Comparison of ENCODE assay signal across 1 cellular context in the genomic region with DNA sequence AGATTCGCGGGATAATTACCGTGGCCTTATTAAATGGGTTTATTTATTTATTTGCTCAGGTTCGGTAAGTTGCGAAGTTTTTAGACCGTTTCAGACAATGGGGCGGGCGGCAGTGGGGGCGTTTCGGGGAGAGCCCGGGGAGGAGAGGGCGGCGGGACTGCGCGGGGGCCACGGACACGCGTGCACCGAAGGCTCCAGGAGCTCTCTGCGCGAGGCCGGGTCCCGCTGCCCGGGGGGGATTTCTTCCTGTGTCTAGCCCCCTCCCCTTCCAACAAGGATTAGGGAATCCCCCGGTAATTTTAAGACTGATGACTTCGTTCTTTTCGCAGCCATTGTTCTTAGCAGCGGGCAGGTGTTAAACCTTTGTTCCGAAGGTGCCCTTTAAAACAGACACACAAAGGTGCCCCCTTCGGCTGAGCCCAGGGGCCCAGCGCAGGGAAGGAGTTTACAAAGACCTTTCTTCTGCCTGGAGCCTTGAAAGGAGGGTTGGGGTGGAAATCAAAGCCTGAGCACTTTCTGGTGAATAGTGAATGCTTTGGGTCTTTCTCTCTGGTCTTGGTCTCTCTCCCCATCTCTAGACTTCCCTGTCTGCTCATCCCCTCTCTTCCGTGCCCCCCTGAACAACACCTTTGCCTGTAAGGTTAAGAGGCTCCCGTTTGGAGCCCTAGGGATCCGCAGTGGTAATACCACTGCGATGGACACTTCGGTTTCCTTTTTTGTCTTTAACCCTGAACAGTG.
TF ChIP-seq lines count a peak whose summit lies in the region.

No MANE protein-coding gene starts in this region.

TF ChIP-seq in K562, 482 proteins besides CTCF, POLR2A, EP300 and RAD21 (continued from another document):
- TF ChIP-seq, protein P1, sequence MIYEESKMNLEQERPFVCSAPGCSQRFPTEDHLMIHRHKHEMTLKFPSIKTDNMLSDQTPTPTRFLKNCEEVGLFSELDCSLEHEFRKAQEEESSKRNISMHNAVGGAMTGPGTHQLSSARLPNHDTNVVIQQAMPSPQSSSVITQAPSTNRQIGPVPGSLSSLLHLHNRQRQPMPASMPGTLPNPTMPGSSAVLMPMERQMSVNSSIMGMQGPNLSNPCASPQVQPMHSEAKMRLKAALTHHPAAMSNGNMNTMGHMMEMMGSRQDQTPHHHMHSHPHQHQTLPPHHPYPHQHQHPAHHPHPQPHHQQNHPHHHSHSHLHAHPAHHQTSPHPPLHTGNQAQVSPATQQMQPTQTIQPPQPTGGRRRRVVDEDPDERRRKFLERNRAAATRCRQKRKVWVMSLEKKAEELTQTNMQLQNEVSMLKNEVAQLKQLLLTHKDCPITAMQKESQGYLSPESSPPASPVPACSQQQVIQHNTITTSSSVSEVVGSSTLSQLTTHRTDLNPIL (CRISPR knock-in tag; IDR thresholded peaks at IDR 0.05): no peak
- TF ChIP-seq, protein P2, sequence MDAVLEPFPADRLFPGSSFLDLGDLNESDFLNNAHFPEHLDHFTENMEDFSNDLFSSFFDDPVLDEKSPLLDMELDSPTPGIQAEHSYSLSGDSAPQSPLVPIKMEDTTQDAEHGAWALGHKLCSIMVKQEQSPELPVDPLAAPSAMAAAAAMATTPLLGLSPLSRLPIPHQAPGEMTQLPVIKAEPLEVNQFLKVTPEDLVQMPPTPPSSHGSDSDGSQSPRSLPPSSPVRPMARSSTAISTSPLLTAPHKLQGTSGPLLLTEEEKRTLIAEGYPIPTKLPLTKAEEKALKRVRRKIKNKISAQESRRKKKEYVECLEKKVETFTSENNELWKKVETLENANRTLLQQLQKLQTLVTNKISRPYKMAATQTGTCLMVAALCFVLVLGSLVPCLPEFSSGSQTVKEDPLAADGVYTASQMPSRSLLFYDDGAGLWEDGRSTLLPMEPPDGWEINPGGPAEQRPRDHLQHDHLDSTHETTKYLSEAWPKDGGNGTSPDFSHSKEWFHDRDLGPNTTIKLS (IDR thresholded peaks at IDR 0.05; ENCODE audit: borderline replicate concordance, low read depth): no peak
- no peak for TF ChIP-seq FOSL1 (tag; conservative IDR thresholded peaks at IDR 0.05)
- no peak for TF ChIP-seq LCOR (CRISPR knock-in tag; IDR thresholded peaks at IDR 0.05)
- TF ChIP-seq SIX5 (IDR thresholded peaks at IDR 0.05; ENCODE audit: borderline replicate concordance in 1 of 2, insufficient read depth in 1 of 2, low read depth in 1 of 2, low read length in 2 of 2): no peak
- TF ChIP-seq, protein P3, sequence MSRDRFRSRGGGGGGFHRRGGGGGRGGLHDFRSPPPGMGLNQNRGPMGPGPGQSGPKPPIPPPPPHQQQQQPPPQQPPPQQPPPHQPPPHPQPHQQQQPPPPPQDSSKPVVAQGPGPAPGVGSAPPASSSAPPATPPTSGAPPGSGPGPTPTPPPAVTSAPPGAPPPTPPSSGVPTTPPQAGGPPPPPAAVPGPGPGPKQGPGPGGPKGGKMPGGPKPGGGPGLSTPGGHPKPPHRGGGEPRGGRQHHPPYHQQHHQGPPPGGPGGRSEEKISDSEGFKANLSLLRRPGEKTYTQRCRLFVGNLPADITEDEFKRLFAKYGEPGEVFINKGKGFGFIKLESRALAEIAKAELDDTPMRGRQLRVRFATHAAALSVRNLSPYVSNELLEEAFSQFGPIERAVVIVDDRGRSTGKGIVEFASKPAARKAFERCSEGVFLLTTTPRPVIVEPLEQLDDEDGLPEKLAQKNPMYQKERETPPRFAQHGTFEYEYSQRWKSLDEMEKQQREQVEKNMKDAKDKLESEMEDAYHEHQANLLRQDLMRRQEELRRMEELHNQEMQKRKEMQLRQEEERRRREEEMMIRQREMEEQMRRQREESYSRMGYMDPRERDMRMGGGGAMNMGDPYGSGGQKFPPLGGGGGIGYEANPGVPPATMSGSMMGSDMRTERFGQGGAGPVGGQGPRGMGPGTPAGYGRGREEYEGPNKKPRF (IDR thresholded peaks at IDR 0.05; ENCODE audit: low read depth, low read length): no peak
- TF ChIP-seq DACH1 (IDR thresholded peaks at IDR 0.05; ENCODE audit: partially characterized antibody): no peak
- no peak for TF ChIP-seq MAZ (CRISPR knock-in tag; conservative IDR thresholded peaks at IDR 0.05 in 1 of 2, IDR thresholded peaks at IDR 0.05 in 1 of 2)
- no peak for TF ChIP-seq NRF1 (conservative IDR thresholded peaks at IDR 0.05 in 1 of 2, IDR thresholded peaks at IDR 0.05 in 1 of 2)
- TF ChIP-seq, protein P4, sequence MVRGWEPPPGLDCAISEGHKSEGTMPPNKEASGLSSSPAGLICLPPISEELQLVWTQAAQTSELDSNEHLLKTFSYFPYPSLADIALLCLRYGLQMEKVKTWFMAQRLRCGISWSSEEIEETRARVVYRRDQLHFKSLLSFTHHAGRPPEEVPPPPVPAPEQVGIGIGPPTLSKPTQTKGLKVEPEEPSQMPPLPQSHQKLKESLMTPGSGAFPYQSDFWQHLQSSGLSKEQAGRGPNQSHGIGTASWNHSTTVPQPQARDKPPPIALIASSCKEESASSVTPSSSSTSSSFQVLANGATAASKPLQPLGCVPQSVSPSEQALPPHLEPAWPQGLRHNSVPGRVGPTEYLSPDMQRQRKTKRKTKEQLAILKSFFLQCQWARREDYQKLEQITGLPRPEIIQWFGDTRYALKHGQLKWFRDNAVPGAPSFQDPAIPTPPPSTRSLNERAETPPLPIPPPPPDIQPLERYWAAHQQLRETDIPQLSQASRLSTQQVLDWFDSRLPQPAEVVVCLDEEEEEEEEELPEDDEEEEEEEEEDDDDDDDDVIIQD (CRISPR knock-in tag; IDR thresholded peaks at IDR 0.05): no peak
- TF ChIP-seq HDGF (IDR thresholded peaks at IDR 0.05): no peak
- TF ChIP-seq, protein P5, sequence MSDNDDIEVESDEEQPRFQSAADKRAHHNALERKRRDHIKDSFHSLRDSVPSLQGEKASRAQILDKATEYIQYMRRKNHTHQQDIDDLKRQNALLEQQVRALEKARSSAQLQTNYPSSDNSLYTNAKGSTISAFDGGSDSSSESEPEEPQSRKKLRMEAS (CRISPR knock-in tag; IDR thresholded peaks at IDR 0.05): peak; percentile 27; the same call in 1 of the 2 replicates
- TF ChIP-seq RBBP5 (IDR thresholded peaks at IDR 0.05; ENCODE audit: borderline replicate concordance, insufficient read depth, low read length, poor library complexity, severe bottlenecking): peak; percentile 19
- no peak for TF ChIP-seq ZNF253 (CRISPR knock-in tag; conservative IDR thresholded peaks at IDR 0.05)
- no peak for TF ChIP-seq HMG20A (CRISPR knock-in tag; conservative IDR thresholded peaks at IDR 0.05)
- TF ChIP-seq, protein P6, sequence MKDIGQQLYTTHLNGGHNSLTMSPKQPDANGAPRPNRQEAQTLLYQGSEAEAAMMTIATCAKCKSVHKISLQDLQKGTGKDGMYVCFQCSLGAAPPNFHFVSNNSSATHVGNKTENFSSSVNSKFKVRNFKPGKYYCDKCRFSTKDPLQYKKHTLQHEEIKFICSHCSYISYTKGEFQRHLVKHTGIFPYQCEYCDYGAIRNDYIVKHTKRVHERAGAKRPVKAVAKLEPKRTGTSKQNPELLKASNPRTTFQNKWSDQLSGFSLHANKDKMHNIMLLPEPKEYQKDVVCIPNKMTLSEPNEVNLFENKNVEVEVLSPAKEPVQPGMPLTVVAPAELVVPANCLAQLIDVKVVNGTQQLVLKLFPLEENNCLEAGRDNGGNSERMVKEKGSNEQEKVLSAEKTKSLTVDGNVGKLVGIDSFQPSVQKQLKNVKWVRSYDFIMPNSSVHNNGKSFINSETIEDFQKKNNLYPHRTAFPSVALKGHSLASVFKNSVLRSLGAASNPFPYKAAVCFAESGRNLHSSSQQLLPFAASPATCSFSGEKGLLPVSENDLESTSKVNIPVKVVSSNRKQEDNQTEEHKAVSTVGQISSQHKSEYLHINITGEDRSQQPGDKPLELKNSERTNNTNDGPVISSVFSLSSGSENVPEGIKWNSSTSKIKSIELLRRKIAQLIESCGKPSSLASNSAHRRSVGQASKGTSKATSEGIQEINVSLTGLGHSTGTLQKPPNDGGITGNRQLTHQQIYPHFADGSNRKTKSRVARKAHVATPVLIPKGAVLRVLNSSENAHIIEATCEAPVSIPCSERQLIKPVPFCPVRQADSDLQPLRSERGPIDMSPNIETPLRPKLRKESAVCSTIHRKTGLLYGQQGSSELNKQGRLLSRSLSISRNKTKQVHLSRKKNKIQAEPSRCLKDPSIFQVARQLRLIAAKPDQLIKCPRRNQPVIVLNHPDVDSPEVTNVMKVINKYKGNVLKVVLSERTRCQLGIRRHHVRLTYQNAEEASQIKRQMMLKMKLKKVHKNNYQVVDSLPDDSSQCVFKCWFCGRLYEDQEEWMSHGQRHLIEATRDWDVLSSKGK (CRISPR knock-in tag; IDR thresholded peaks at IDR 0.05): no peak
- no peak for TF ChIP-seq MYBL2 (IDR thresholded peaks at IDR 0.05; ENCODE audit: low read depth)
- TF ChIP-seq MYBL2 (CRISPR knock-in tag; IDR thresholded peaks at IDR 0.05; ENCODE audit: borderline replicate concordance): no peak
- TF ChIP-seq MTA3 (IDR thresholded peaks at IDR 0.05; ENCODE audit: borderline replicate concordance): no peak
- TF ChIP-seq, protein P7, sequence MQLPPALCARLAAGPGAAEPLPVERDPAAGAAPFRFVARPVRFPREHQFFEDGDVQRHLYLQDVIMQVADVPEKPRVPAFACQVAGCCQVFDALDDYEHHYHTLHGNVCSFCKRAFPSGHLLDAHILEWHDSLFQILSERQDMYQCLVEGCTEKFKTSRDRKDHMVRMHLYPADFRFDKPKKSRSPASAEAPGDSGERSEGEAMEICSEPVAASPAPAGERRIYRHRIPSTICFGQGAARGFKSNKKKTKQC (CRISPR knock-in tag; IDR thresholded peaks at IDR 0.05): no peak
- TF ChIP-seq MEF2D (tag; conservative IDR thresholded peaks at IDR 0.05; ENCODE audit: low read depth): no peak
- TF ChIP-seq ZNF507 (tag; conservative IDR thresholded peaks at IDR 0.05): no peak
- TF ChIP-seq, protein P8, sequence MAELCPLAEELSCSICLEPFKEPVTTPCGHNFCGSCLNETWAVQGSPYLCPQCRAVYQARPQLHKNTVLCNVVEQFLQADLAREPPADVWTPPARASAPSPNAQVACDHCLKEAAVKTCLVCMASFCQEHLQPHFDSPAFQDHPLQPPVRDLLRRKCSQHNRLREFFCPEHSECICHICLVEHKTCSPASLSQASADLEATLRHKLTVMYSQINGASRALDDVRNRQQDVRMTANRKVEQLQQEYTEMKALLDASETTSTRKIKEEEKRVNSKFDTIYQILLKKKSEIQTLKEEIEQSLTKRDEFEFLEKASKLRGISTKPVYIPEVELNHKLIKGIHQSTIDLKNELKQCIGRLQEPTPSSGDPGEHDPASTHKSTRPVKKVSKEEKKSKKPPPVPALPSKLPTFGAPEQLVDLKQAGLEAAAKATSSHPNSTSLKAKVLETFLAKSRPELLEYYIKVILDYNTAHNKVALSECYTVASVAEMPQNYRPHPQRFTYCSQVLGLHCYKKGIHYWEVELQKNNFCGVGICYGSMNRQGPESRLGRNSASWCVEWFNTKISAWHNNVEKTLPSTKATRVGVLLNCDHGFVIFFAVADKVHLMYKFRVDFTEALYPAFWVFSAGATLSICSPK (IDR thresholded peaks at IDR 0.05; ENCODE audit: borderline replicate concordance): no peak
- TF ChIP-seq MXI1 (IDR thresholded peaks at IDR 0.05; ENCODE audit: low read depth, low read length): no peak
- TF ChIP-seq ZNF830 (CRISPR knock-in tag; IDR thresholded peaks at IDR 0.05): no peak
- TF ChIP-seq ESRRA (IDR thresholded peaks at IDR 0.05; ENCODE audit: borderline replicate concordance, low read depth): no peak
- TF ChIP-seq SAFB (IDR thresholded peaks at IDR 0.05; ENCODE audit: borderline replicate concordance, low read depth, low read length): 0 out of 2 replicates have a peak, but pooled peaks have one; percentile 50
- no peak for TF ChIP-seq RBM39 (optimal IDR thresholded peaks at IDR 0.05; ENCODE audit: low read depth, low read length)
- TF ChIP-seq, protein P9, sequence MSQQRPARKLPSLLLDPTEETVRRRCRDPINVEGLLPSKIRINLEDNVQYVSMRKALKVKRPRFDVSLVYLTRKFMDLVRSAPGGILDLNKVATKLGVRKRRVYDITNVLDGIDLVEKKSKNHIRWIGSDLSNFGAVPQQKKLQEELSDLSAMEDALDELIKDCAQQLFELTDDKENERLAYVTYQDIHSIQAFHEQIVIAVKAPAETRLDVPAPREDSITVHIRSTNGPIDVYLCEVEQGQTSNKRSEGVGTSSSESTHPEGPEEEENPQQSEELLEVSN (IDR thresholded peaks at IDR 0.05; ENCODE audit: borderline replicate concordance in 1 of 2, extremely low read depth in 1 of 2, insufficient read depth in 1 of 2, insufficient read length in 1 of 2, low read depth in 1 of 2, low read length in 1 of 2, poor library complexity in 1 of 2, severe bottlenecking in 1 of 2): peak in 1 of 2 experiments; percentile 70
